ENCODE assay signal across 27 cellular contexts in the genomic region with DNA sequence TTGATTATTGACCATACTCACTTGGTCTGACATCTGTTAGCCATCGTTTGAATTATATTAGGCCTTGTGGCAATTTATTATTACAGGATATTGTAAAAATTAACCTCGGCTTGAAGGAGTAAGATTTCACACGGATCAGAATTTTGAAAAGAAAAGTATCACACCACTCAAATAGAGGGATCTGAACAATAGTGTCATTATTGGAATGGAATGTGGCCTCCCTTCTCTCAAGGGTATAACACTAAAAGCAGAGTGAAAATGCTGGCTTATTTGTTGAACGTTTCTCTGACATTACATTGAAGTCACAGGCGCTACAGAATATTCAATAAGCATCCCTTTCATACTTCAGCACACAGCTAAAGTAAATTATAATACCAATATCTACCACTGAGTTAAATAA.
"Had no signal": no experiment of that assay in that cellular context is flagged by ENCODE, and none has a peak within 500 bp of the region (broad histone marks: within the 10 kb centered on the region; RNA-seq: fewer than 3 reads in every experiment).

No MANE protein-coding gene starts in this region.

- H3K27ac ChIP-seq: stomach, suprapubic skin, testis, thoracic aorta, thyroid gland, tibial artery, tibial nerve, transverse colon, upper lobe of left lung, upper lobe of right lung, uterus, vagina had no signal

- H3K4me3 ChIP-seq: stomach, suprapubic skin, testis, thoracic aorta, thyroid gland, tibial artery, tibial nerve, transverse colon, upper lobe of left lung, upper lobe of right lung, uterus, vagina had no signal

- DNase-seq: stimulated activated CD4-positive, alpha-beta T cell treated with anti-CD3 and anti-CD28 coated beads, Interleukin-2, amount 100 ng/mL, for 48 hours; stimulated activated CD4-positive, alpha-beta T cell treated with anti-CD3 and anti-CD28 coated beads, Interleukin-4, amount 100 ng/mL, for 1 hour; stimulated activated CD4-positive, alpha-beta T cell treated with anti-CD3 and anti-CD28 coated beads, Interleukin-4, amount 100 ng/mL, for 24 hours; stimulated activated CD4-positive, alpha-beta T cell treated with anti-CD3 and anti-CD28 coated beads, Interleukin-4, amount 100 ng/mL, for 4 hours; stimulated activated CD8-positive, alpha-beta memory T cell treated with anti-CD3 and anti-CD28 coated beads, Interleukin-4, amount 100 ng/mL, for 48 hours; stimulated activated naive B cell treated with anti-CD40 and anti-IgM and Interleukin-4, amounts not matched to agents 10 μg/mL and 1 μg/mL and 100 μg/mL, for 72 hours; stimulated activated naive CD4-positive, alpha-beta T cell; stimulated activated naive CD4-positive, alpha-beta T cell treated with Interleukin-2 at 50 U/mL for 16 hours; stimulated activated naive CD8-positive, alpha-beta T cell treated with anti-CD3 and anti-CD28 coated beads, Interleukin-15, amount 100 ng/mL, for 72 hours; stimulated activated naive CD8-positive, alpha-beta T cell treated with anti-CD3 and anti-CD28 coated beads, Interleukin-15, Interleukin-2, amounts not matched to agents 100 U/mL and 50 U/mL, for 24 hours; stomach; substantia nigra; testis; thyroid gland; tibial artery; transverse colon; trophoblast cell; upper lobe of left lung; upper lobe of right lung; uterus had no signal

- H3K27me3 ChIP-seq: stomach, suprapubic skin, testis, thyroid gland, tibial artery, tibial nerve, transverse colon, upper lobe of left lung, upper lobe of right lung, uterus, vagina had no signal

- FAIRE-seq: urothelium cell line had no signal

- H3K36me3 ChIP-seq: stomach, suprapubic skin, thoracic aorta, thyroid gland, tibial artery, tibial nerve, transverse colon, upper lobe of left lung, upper lobe of right lung, uterus, vagina had no signal

- H3K9me3 ChIP-seq: stomach, suprapubic skin, testis, thoracic aorta, thyroid gland, tibial artery, tibial nerve, transverse colon, upper lobe of left lung, upper lobe of right lung, uterus, vagina had no signal

- H3K4me1 ChIP-seq: stomach, suprapubic skin, testis, thyroid gland, tibial artery, tibial nerve, transverse colon, upper lobe of left lung, upper lobe of right lung, uterus, vagina had no signal

- ATAC-seq: stimulated activated effector memory CD8-positive, alpha-beta T cell treated with anti-CD3 and anti-CD28 coated beads, Interleukin-12 subunit alpha, Interleukin-12 subunit beta, amount 100 ng/mL, for 72 hours; stimulated activated memory B cell treated with anti-CD40 and anti-IgM and Interleukin-4, amounts not matched to agents 10 μg/mL and 1 μg/mL and 100 μg/mL, for 72 hours; stimulated activated naive B cell treated with anti-CD40 and anti-IgM and Interleukin-4, amounts not matched to agents 10 μg/mL and 1 μg/mL and 100 μg/mL, for 72 hours; stimulated activated naive CD8-positive, alpha-beta T cell treated with anti-CD3 and anti-CD28 coated beads, Interleukin-15, amount 100 ng/mL, for 72 hours; stimulated activated naive CD8-positive, alpha-beta T cell treated with anti-CD3 and anti-CD28 coated beads, Interleukin-15, Interleukin-2, amounts not matched to agents 100 U/mL and 50 U/mL, for 24 hours; upper lobe of right lung had no signal
